Comparison of ENCODE assay signal across 26 cellular contexts in genomic region chrX:101241531-101241930, GRCh38. TPM values are rescaled to one million over a fixed set of nuclear protein-coding genes. Genes with fewer than 3 reads are reported as not detected.
"Had no signal": no experiment of that assay in that cellular context is flagged by ENCODE, and none has a peak within 500 bp of the region (broad histone marks: within the 10 kb centered on the region; RNA-seq: fewer than 3 reads in every experiment).

No MANE protein-coding gene starts in this region.

- H3K27me3 Mint-ChIP-seq: dendritic cell treated with granulocyte-macrophage colony-stimulating factor and Interleukin-4, amounts not matched to agents 40 ng/mL and 50 ng/mL, for 4 days; effector memory CD8-positive, alpha-beta T cell had no signal

- FAIRE-seq: endometrium, frontal cortex, islet of Langerhans, keratinocyte had no signal

- H3K36me3 ChIP-seq: esophagus muscularis mucosa, gastroesophageal sphincter, heart right ventricle, left lung, lower lobe of right lung had no signal

- H3K9me3 ChIP-seq: esophagus muscularis mucosa, gastroesophageal sphincter, heart right ventricle, left lung, lower lobe of right lung had no signal

- H3K27ac Mint-ChIP-seq: dendritic cell treated with granulocyte-macrophage colony-stimulating factor and Interleukin-4, amounts not matched to agents 40 ng/mL and 50 ng/mL, for 4 days; effector memory CD8-positive, alpha-beta T cell; endodermal cell; mesothelial cell of epicardium had no signal

- ATAC-seq: effector memory CD8-positive, alpha-beta T cell; foreskin keratinocyte; gastroesophageal sphincter; heart right ventricle; left cardiac atrium; left lung; left ventricle myocardium superior; lower lobe of right lung had no signal

- DNase-seq: cortex of kidney; effector CD8-positive, alpha-beta T cell; effector memory CD8-positive, alpha-beta T cell; endodermal cell; foreskin keratinocyte; glutamatergic neuron; head of caudate nucleus; heart right ventricle; hippocampal formation; left cardiac atrium; left lung; left ventricle myocardium superior; lower lobe of right lung; mesenchymal stem cell had no signal

- H3K27me3 ChIP-seq: esophagus muscularis mucosa, foreskin keratinocyte, gastroesophageal sphincter, left lung had no signal

- H3K27ac ChIP-seq: esophagus muscularis mucosa, foreskin keratinocyte, gastroesophageal sphincter, heart right ventricle, left lung, lower lobe of right lung had no signal

- H3K4me3 Mint-ChIP-seq: dendritic cell treated with granulocyte-macrophage colony-stimulating factor and Interleukin-4, amounts not matched to agents 40 ng/mL and 50 ng/mL, for 4 days; effector memory CD8-positive, alpha-beta T cell; endodermal cell; mesothelial cell of epicardium had no signal

- H3K9me3 Mint-ChIP-seq: dendritic cell treated with granulocyte-macrophage colony-stimulating factor and Interleukin-4, amounts not matched to agents 40 ng/mL and 50 ng/mL, for 4 days; effector memory CD8-positive, alpha-beta T cell had no signal

- H3K4me3 ChIP-seq: esophagus muscularis mucosa, gastroesophageal sphincter, heart right ventricle, left lung, lower lobe of right lung had no signal

- H3K4me1 ChIP-seq: esophagus muscularis mucosa, foreskin keratinocyte, gastroesophageal sphincter, heart right ventricle, left lung, lower lobe of right lung had no signal

- H3K4me1 Mint-ChIP-seq: endodermal cell had no signal

- H3K36me3 Mint-ChIP-seq: mesothelial cell of epicardium had no signal

RNA-seq across cellular contexts. Expression of gene DRP2, which starts 21.9 kb away (rescaled TPM):
- total RNA-seq: lower lobe of right lung, lung microvascular endothelial cell, mononuclear cell had no signal

RNA-seq across cellular contexts. Expression of gene TAF7L, which starts 49.6 kb away (rescaled TPM):
- total RNA-seq: cerebellum, foreskin keratinocyte, left lung, left ventricle myocardium superior, lower lobe of right lung, lung microvascular endothelial cell, mononuclear cell, mucosa of gallbladder had no signal
- polyA plus RNA-seq: foreskin keratinocyte had no signal
